Comparison of ENCODE assay signal across 9 cellular contexts in the genomic region with DNA sequence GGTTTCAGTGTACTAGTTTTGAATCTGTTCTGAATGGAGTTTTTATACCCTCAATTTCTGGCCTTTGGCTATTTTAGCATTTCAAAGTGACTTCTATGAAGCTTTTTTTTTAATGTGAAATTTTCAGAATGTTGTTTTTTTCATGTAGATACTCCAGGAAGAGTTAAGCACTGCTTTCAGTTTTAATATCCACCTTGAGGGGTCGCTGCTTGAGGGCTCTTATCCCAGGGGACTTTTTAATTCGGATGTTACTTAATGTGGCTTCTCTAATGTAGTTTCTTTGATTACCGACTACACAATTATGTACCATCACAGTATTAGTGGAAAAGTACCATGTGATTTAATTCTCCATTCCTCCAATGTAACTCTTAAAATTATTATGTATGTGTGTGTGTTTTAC. TPM values are rescaled to one million over a fixed set of nuclear protein-coding genes. Genes with fewer than 3 reads are reported as not detected.
DNase-seq lines count a peak whose midpoint lies in the region; ATAC-seq, FAIRE-seq and TF ChIP-seq lines count a peak whose summit lies in the region.
"Had no signal": no experiment of that assay in that cellular context is flagged by ENCODE, and none has a peak within 500 bp of the region (broad histone marks: within the 10 kb centered on the region; RNA-seq: fewer than 3 reads in every experiment).

No MANE protein-coding gene starts in this region.

- peaks cover 8% of the 10 kb centered on the region for H3K79me1 ChIP-seq in mesenchymal stem cell (replicated peaks; ENCODE audit: low read length, poor library complexity, severe bottlenecking)

- H3K9ac ChIP-seq in mesenchymal stem cell (ENCODE audit: low read length): peak overlapping the region; percentile 41

- TF ChIP-seq CTCF in D721Med (IDR thresholded peaks at IDR 0.05; ENCODE audit: insufficient read depth, missing control alignments): peak; percentile 26
- peak; percentile 34 for TF ChIP-seq CTCF in HFF-Myc (IDR thresholded peaks at IDR 0.05; ENCODE audit: low read depth, low read length, missing control alignments)
- peak; percentile 66 for TF ChIP-seq CTCF in brain microvascular endothelial cell (IDR thresholded peaks at IDR 0.05; ENCODE audit: low read depth, low read length, missing control alignments)

- H3K18ac ChIP-seq in mesenchymal stem cell (ENCODE audit: low read depth in 1 of 2, low read length in 2 of 2): no peak overlapping the region

- H3K4me3 ChIP-seq in HFF-Myc (replicated peaks; ENCODE audit: low read depth, low read length) (no peak overlapping the region), brain microvascular endothelial cell (ENCODE audit: low read depth, low read length) (no peak overlapping the region), mesenchymal stem cell (ENCODE audit: insufficient read depth in 1 of 2, low read depth in 1 of 2, low read length in 2 of 2) (peak overlapping the region in 1 of 2 experiments; percentile 31)
- H3K4me3 ChIP-seq: gastrocnemius medialis had no signal

- in situ Hi-C loops in brain microvascular endothelial cell (cut with HindIII; ENCODE audit: low pct_ligation_motif_present, low sequenced_read_pairs): no loop called here

- no peak for ATAC-seq in GM19035 (IDR thresholded peaks at IDR 0.05; ENCODE audit: unreplicated experiment)
- no peak for ATAC-seq in GM21528 (IDR thresholded peaks at IDR 0.05; ENCODE audit: low FRiP score, unreplicated experiment)
- ATAC-seq: gastrocnemius medialis had no signal

- H3K36me3 ChIP-seq in brain microvascular endothelial cell (replicated peaks) (no peaks in the 10 kb centered on the region), mesenchymal stem cell (ENCODE audit: control insufficient read depth in 1 of 2, insufficient read depth in 2 of 2, low read depth in 1 of 2, low read length in 2 of 2) (peaks cover 0 to 35% of the 10 kb centered on the region in 2 experiments)
- H3K36me3 ChIP-seq: gastrocnemius medialis had no signal

- no peak for FAIRE-seq in D721Med (lab: Jason Lieb, UNC)

- no peak overlapping the region for H4K8ac ChIP-seq in mesenchymal stem cell (ENCODE audit: low read length)

- H3K14ac ChIP-seq in mesenchymal stem cell (ENCODE audit: low read length in 2 of 2): no peak overlapping the region

- H2AK5ac ChIP-seq in mesenchymal stem cell (ENCODE audit: low read length, severe bottlenecking): no peak overlapping the region

- H2BK12ac ChIP-seq in mesenchymal stem cell (ENCODE audit: low read length in 2 of 2): no peak overlapping the region

- no peak overlapping the region for H3K4ac ChIP-seq in mesenchymal stem cell (ENCODE audit: low read depth in 1 of 2, low read length in 2 of 2)

- WGBS in mesenchymal stem cell: no CpG with 5 or more reads among the region's 3 CpGs

- H3K4me1 ChIP-seq in mesenchymal stem cell (ENCODE audit: control insufficient read depth, insufficient read depth, low read depth, low read length): peaks cover 4% of the 10 kb centered on the region

- no peak overlapping the region for H3K27ac ChIP-seq in brain microvascular endothelial cell
- no peak overlapping the region for H3K27ac ChIP-seq in mesenchymal stem cell (ENCODE audit: low read length, poor library complexity, severe bottlenecking)

- H2BK15ac ChIP-seq in mesenchymal stem cell (ENCODE audit: low read depth, poor library complexity, severe bottlenecking): no peak overlapping the region

- H3K23ac ChIP-seq in mesenchymal stem cell (ENCODE audit: low read length in 2 of 2): no peak overlapping the region

- H2BK120ac ChIP-seq in mesenchymal stem cell (ENCODE audit: low read depth, low read length): no peak overlapping the region

- H4K91ac ChIP-seq in mesenchymal stem cell (ENCODE audit: low read length): no peak overlapping the region

- H2BK5ac ChIP-seq in mesenchymal stem cell (ENCODE audit: low read depth, low read length, poor library complexity, severe bottlenecking): no peak overlapping the region

- H3K9me3 ChIP-seq in mesenchymal stem cell (ENCODE audit: control insufficient read depth, low read length): no peaks in the 10 kb centered on the region
- H3K9me3 ChIP-seq: gastrocnemius medialis had no signal

- H3K4me2 ChIP-seq in mesenchymal stem cell (ENCODE audit: low read length, poor library complexity, severe bottlenecking): no peak overlapping the region

- H3K27me3 ChIP-seq in brain microvascular endothelial cell (replicated peaks) (no peaks in the 10 kb centered on the region), mesenchymal stem cell (ENCODE audit: control insufficient read depth in 1 of 2, insufficient read depth in 1 of 2, low read length in 2 of 2) (no peaks in the 10 kb centered on the region)
- H3K27me3 ChIP-seq: gastrocnemius medialis had no signal

- H2AFZ ChIP-seq in mesenchymal stem cell (ENCODE audit: low read depth, low read length): no peak overlapping the region

- no peak for DNase-seq in D721Med (ENCODE audit: insufficient read length, low spot score)
- DNase-seq in HFF-Myc (ENCODE audit: extremely low read depth, low read depth): no peak
- no peak for DNase-seq in brain microvascular endothelial cell
- peak; percentile 38 for DNase-seq in mesenchymal stem cell
- DNase-seq in stimulated activated CD4-positive, alpha-beta T cell treated with anti-CD3 and anti-CD28 coated beads, Interleukin-12 subunit alpha, Interleukin-12 subunit beta, amount 100 ng/mL, for 4 hours: no peak
- no peak for DNase-seq in NK-92 (lab: John Stamatoyannopoulos, UW; ENCODE audit: unreplicated experiment)
- DNase-seq: gastrocnemius medialis had no signal

RNA-seq across cellular contexts. Expression of a gene that starts 5.2 kb away (rescaled TPM):
- 16.7 TPM for polyA plus RNA-seq in mesenchymal stem cell (2013, experiment 1 of 2)
- 17.1 TPM for polyA plus RNA-seq in mesenchymal stem cell (2013, experiment 2 of 2)

RNA-seq across cellular contexts. Expression of a gene that starts 27.1 kb away (rescaled TPM):
- polyA plus RNA-seq in mesenchymal stem cell (2013, experiment 1 of 2): 26.8 TPM
- polyA plus RNA-seq in mesenchymal stem cell (2013, experiment 2 of 2): 26.9 TPM

RNA-seq across cellular contexts. Expression of a gene that starts 41.7 kb away (rescaled TPM):
- polyA plus RNA-seq in mesenchymal stem cell (2013, experiment 1 of 2): 0.03 TPM
- polyA plus RNA-seq in mesenchymal stem cell (2013, experiment 2 of 2): not detected
